In genomic region chr14:102417118-102417517, GRCh38 we compare ENCODE assay signal across 17 cellular contexts.
"Had no signal": no experiment of that assay in that cellular context is flagged by ENCODE, and none has a peak within 500 bp of the region (broad histone marks: within the 10 kb centered on the region; RNA-seq: fewer than 3 reads in every experiment).

No MANE protein-coding gene starts in this region.

- H3K9me3 ChIP-seq: gastroesophageal sphincter, heart left ventricle, left lung, pancreas, stomach, upper lobe of right lung had no signal

- DNase-seq: activated CD4-positive, alpha-beta memory T cell treated with anti-CD3 and anti-CD28 coated beads for 36 hours; activated CD4-positive, alpha-beta T cell treated with anti-CD3 and anti-CD28 coated beads for 36 hours; activated naive CD4-positive, alpha-beta T cell treated with anti-CD3 and anti-CD28 coated beads for 36 hours; activated T-cell treated with anti-CD3 and anti-CD28 coated beads, Interleukin-2, amount 50 U/mL, for 4 hours; aorta; cortex of kidney; effector CD4-positive, alpha-beta T cell; heart left ventricle; kidney; left lung; pancreas; stimulated activated CD4-positive, alpha-beta T cell treated with anti-CD3 and anti-CD28 coated beads, Interleukin-2, amount 100 ng/mL, for 24 hours; stomach; SW 1271; upper lobe of right lung had no signal

- H3K4me1 ChIP-seq: heart left ventricle, left lung, pancreas, stomach, upper lobe of right lung had no signal

- H3K27me3 ChIP-seq: gastroesophageal sphincter, heart left ventricle, left lung, pancreas, stomach, upper lobe of right lung had no signal

- H3K9me3 Mint-ChIP-seq: activated CD4-positive, alpha-beta memory T cell treated with anti-CD3 and anti-CD28 coated beads for 36 hours; activated naive CD4-positive, alpha-beta T cell treated with anti-CD3 and anti-CD28 coated beads for 36 hours; activated T-cell treated with anti-CD3 and anti-CD28 coated beads, Interleukin-2, amount 50 U/mL, for 4 hours had no signal

- ATAC-seq: activated CD4-positive, alpha-beta T cell treated with anti-CD3 and anti-CD28 coated beads for 36 hours; activated T-cell treated with anti-CD3 and anti-CD28 coated beads, Interleukin-2, amount 50 U/mL, for 4 hours; esophagus mucosa; gastroesophageal sphincter; heart left ventricle; left lung; pancreas; upper lobe of right lung had no signal

- H3K4me1 Mint-ChIP-seq: activated CD4-positive, alpha-beta T cell treated with anti-CD3 and anti-CD28 coated beads for 36 hours had no signal

- H3K27ac Mint-ChIP-seq: activated CD4-positive, alpha-beta memory T cell treated with anti-CD3 and anti-CD28 coated beads for 36 hours; activated CD4-positive, alpha-beta T cell treated with anti-CD3 and anti-CD28 coated beads for 36 hours; activated naive CD4-positive, alpha-beta T cell treated with anti-CD3 and anti-CD28 coated beads for 36 hours had no signal

- H3K27me3 Mint-ChIP-seq: activated CD4-positive, alpha-beta memory T cell treated with anti-CD3 and anti-CD28 coated beads for 36 hours; activated CD4-positive, alpha-beta T cell treated with anti-CD3 and anti-CD28 coated beads for 36 hours had no signal

- H3K27ac ChIP-seq: gastroesophageal sphincter, heart left ventricle, left lung, pancreas, stomach, upper lobe of right lung had no signal

- H3K4me3 Mint-ChIP-seq: activated CD4-positive, alpha-beta memory T cell treated with anti-CD3 and anti-CD28 coated beads for 36 hours; activated CD4-positive, alpha-beta T cell treated with anti-CD3 and anti-CD28 coated beads for 36 hours; activated naive CD4-positive, alpha-beta T cell treated with anti-CD3 and anti-CD28 coated beads for 36 hours; activated T-cell treated with anti-CD3 and anti-CD28 coated beads, Interleukin-2, amount 50 U/mL, for 4 hours had no signal
